ENCODE assay signal across 17 cellular contexts in the genomic region with DNA sequence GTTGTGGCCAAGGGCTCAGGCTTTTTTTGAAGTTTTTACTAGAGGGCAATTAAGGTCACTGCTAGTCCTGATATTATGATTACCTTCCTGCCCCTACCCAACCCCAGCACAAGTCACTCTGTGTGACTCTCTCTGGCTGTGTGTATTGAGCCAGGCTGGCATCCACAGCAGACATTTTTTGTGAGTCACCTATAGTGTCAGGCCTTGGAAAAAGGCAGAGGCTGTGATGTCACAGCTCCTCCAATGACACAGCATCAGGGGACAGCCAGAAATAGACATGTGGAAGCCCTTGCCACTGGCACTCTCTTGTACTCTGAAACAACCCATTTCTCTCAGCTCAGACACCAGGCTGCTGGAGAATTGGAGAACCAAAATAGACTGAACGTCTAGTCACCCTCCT.
A peak's percentile ranks its signal among the peaks of the same experiment; 100 is the strongest.
DNase-seq lines count a peak whose midpoint lies in the region; ATAC-seq and TF ChIP-seq lines count a peak whose summit lies in the region.
"Had no signal": no experiment of that assay in that cellular context is flagged by ENCODE, and none has a peak within 500 bp of the region (broad histone marks: within the 10 kb centered on the region; RNA-seq: fewer than 3 reads in every experiment).

No MANE protein-coding gene starts in this region.

- H3K27me3 Mint-ChIP-seq in CD4-positive, alpha-beta T cell: peaks cover 5% of the 10 kb centered on the region
- no peaks in the 10 kb centered on the region for H3K27me3 Mint-ChIP-seq in progenitor cell of endocrine pancreas

- H3K4me3 ChIP-seq in right atrium auricular region (no peak overlapping the region), heart left ventricle (no peak overlapping the region)
- H3K4me3 ChIP-seq: K562 had no signal

- ATAC-seq in Right ventricle myocardium superior (ENCODE audit: poor library complexity): peak; percentile 85
- ATAC-seq in heart left ventricle: peak; percentile 55 to 96 (median 90)
- no peak for ATAC-seq in CD4-positive, alpha-beta T cell (ENCODE audit: poor library complexity)
- ATAC-seq: K562 had no signal

- peak overlapping the region in 1 of 2 donors; percentile 50 for H3K27ac ChIP-seq in right atrium auricular region
- peak overlapping the region in 1 of 12 donors; percentile 52 for H3K27ac ChIP-seq in heart left ventricle
- no peak overlapping the region for H3K27ac ChIP-seq in CD4-positive, alpha-beta T cell (ENCODE audit: low read depth, low read length)
- H3K27ac ChIP-seq: HL-60 had no signal

- DNase-seq in Right ventricle myocardium superior (peak; percentile 37), right atrium auricular region (ENCODE audit: low spot score) (no peak), heart left ventricle (peak in 3 of 5 donors; percentile 18 to 81 (median 54)), pons (ENCODE audit: low spot score) (peak; percentile 25), Ammon's horn (ENCODE audit: low spot score) (no peak), AG08395 (ENCODE audit: low spot score) (no peak), progenitor cell of endocrine pancreas (ENCODE audit: low spot score, unreplicated experiment) (no peak)
- no peak for DNase-seq in CD4-positive, alpha-beta T cell
- DNase-seq: C1 segment of cervical spinal cord, H9, MV-4-11, NCI-H1417, NCI-H1930, NCI-H446, NCI-H69 had no signal

- H3K27me3 ChIP-seq in right atrium auricular region: no peaks in the 10 kb centered on the region
- H3K27me3 ChIP-seq in heart left ventricle: no peaks in the 10 kb centered on the region
- H3K27me3 ChIP-seq in CD4-positive, alpha-beta T cell (ENCODE audit: control insufficient read depth, insufficient read depth, low read length): no peaks in the 10 kb centered on the region

- H3K27ac Mint-ChIP-seq in CD4-positive, alpha-beta T cell: no peak overlapping the region
- H3K27ac Mint-ChIP-seq in progenitor cell of endocrine pancreas: no peak overlapping the region
- H3K27ac Mint-ChIP-seq: H9 had no signal

- H3K36me3 ChIP-seq in right atrium auricular region: no peaks in the 10 kb centered on the region
- H3K36me3 ChIP-seq in heart left ventricle: no peaks in the 10 kb centered on the region

- 27 to 33% (median 32%) methylated on average over 1 of the region's 1 CpG; no CpG with 5 or more reads in 1 of the 4 donors for WGBS in heart left ventricle, 4 donors

- H3K4me3 Mint-ChIP-seq in CD4-positive, alpha-beta T cell: no peak overlapping the region
- H3K4me3 Mint-ChIP-seq in progenitor cell of endocrine pancreas (ENCODE audit: low read depth): no peak overlapping the region
- H3K4me3 Mint-ChIP-seq: H9 had no signal

- H3K9me3 Mint-ChIP-seq in CD4-positive, alpha-beta T cell: no peaks in the 10 kb centered on the region
- no peaks in the 10 kb centered on the region for H3K9me3 Mint-ChIP-seq in progenitor cell of endocrine pancreas (ENCODE audit: low read depth)

- H3K4me1 Mint-ChIP-seq in CD4-positive, alpha-beta T cell (ENCODE audit: low read depth): no peaks in the 10 kb centered on the region
- no peaks in the 10 kb centered on the region for H3K4me1 Mint-ChIP-seq in progenitor cell of endocrine pancreas (ENCODE audit: low read depth)

- H3K4me1 ChIP-seq in right atrium auricular region: no peaks in the 10 kb centered on the region
- H3K4me1 ChIP-seq in heart left ventricle: peaks cover 0 to 9% (median 0%) of the 10 kb centered on the region in 12 donors

- no peak for TF ChIP-seq CTCF in right atrium auricular region (IDR thresholded peaks at IDR 0.05)
- TF ChIP-seq CTCF in heart left ventricle (IDR thresholded peaks at IDR 0.05): no peak
- TF ChIP-seq CTCF in CD4-positive, alpha-beta T cell (IDR thresholded peaks at IDR 0.05): no peak
- TF ChIP-seq CTCF in progenitor cell of endocrine pancreas (IDR thresholded peaks at IDR 0.05; ENCODE audit: unreplicated experiment): no peak

- no peaks in the 10 kb centered on the region for H3K9me3 ChIP-seq in right atrium auricular region
- H3K9me3 ChIP-seq in heart left ventricle: no peaks in the 10 kb centered on the region
- H3K9me3 ChIP-seq in CD4-positive, alpha-beta T cell (ENCODE audit: control insufficient read depth, low read length): no peaks in the 10 kb centered on the region

- POLR2A ChIA-PET in CD4-positive, alpha-beta T cell (lab: Charles Lee): no interaction called here

- H3K36me3 Mint-ChIP-seq in CD4-positive, alpha-beta T cell (ENCODE audit: low read depth): no peaks in the 10 kb centered on the region
- H3K36me3 Mint-ChIP-seq in progenitor cell of endocrine pancreas (ENCODE audit: insufficient read depth): no peaks in the 10 kb centered on the region

- no peak for TF ChIP-seq POLR2A in heart left ventricle (IDR thresholded peaks at IDR 0.05)

- CTCF ChIA-PET in CD4-positive, alpha-beta T cell (lab: Charles Lee): no interaction called here

- intact Hi-C loops in Right ventricle myocardium superior (cut with DNase I): no loop called here
- intact Hi-C loops in heart left ventricle (cut with DNase I): no loop called here
- intact Hi-C loops in CD4-positive, alpha-beta T cell (cut with DNase I, micrococcal nuclease): no loop called here

Comparison
In these comparisons a context has a peak if more than half of its experiments do, and no peak if none do; other contexts are left out.
1. DNase-seq: peak in Right ventricle myocardium superior (single experiment), heart left ventricle (3 of 5) and pons (single experiment); none in right atrium auricular region (single experiment), Ammon's horn (single experiment), CD4-positive, alpha-beta T cell (0 of 10), AG08395 (single experiment) and progenitor cell of endocrine pancreas (single experiment).